Comparison of ENCODE assay signal across 23 cellular contexts in the genomic region with DNA sequence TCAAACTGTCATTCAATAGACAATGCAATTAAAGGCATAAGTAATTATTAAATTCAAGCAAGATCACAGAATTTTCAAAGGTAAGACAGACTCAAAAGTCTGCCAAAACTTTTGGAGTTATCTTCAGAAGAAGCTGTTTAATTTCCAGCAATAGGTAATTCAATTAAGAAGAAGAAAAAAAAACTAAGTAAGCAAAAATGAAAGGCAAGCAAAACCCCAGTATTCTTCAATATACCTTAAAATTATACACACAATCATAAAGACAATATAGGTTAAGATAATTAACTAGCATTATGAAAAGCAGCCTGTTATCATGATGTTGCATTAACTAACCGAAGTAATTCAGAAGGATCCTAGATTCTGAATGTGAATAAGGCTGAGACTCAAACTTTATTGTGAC.
"Had no signal": no experiment of that assay in that cellular context is flagged by ENCODE, and none has a peak within 500 bp of the region (broad histone marks: within the 10 kb centered on the region; RNA-seq: fewer than 3 reads in every experiment).

No MANE protein-coding gene starts in this region.

- H3K4me3 Mint-ChIP-seq: stimulated activated memory B cell treated with anti-CD40 and anti-IgM and Interleukin-4, amounts not matched to agents 10 μg/mL and 1 μg/mL and 100 μg/mL, for 72 hours had no signal

- H3K36me3 Mint-ChIP-seq: immature natural killer cell had no signal

- H3K36me3 ChIP-seq: lower lobe of right lung, neutrophil, pancreas had no signal

- H3K9me3 Mint-ChIP-seq: immature natural killer cell; naive thymus-derived CD8-positive, alpha-beta T cell; stimulated activated memory B cell treated with anti-CD40 and anti-IgM and Interleukin-4, amounts not matched to agents 10 μg/mL and 1 μg/mL and 100 μg/mL, for 72 hours had no signal

- FAIRE-seq: colon, frontal cortex, keratinocyte, pancreas, urothelium cell line had no signal

- ATAC-seq: left ventricle myocardium superior; lower lobe of right lung; naive thymus-derived CD8-positive, alpha-beta T cell; pancreas; right cardiac atrium; stimulated activated memory B cell treated with anti-CD40 and anti-IgM and Interleukin-4, amounts not matched to agents 10 μg/mL and 1 μg/mL and 100 μg/mL, for 72 hours; stimulated activated naive CD8-positive, alpha-beta T cell treated with anti-CD3 and anti-CD28 coated beads, Interleukin-15, Interleukin-2, amounts not matched to agents 100 U/mL and 50 U/mL, for 24 hours had no signal

- H3K9me3 ChIP-seq: lower lobe of right lung, neutrophil, pancreas, spleen, testis, tibial artery, upper lobe of left lung had no signal

- H3K27me3 ChIP-seq: dorsolateral prefrontal cortex, neutrophil, pancreas, spleen, testis, tibial artery, upper lobe of left lung had no signal

- H3K4me3 ChIP-seq: dorsolateral prefrontal cortex, lower lobe of right lung, pancreas, skin epidermis, spleen, testis, tibial artery, upper lobe of left lung had no signal

- H3K27ac ChIP-seq: dorsolateral prefrontal cortex, lower lobe of right lung, neutrophil, pancreas, skin epidermis, spleen, testis, tibial artery, upper lobe of left lung had no signal

- H3K27me3 Mint-ChIP-seq: naive thymus-derived CD8-positive, alpha-beta T cell; stimulated activated memory B cell treated with anti-CD40 and anti-IgM and Interleukin-4, amounts not matched to agents 10 μg/mL and 1 μg/mL and 100 μg/mL, for 72 hours had no signal

- H3K27ac Mint-ChIP-seq: immature natural killer cell; stimulated activated memory B cell treated with anti-CD40 and anti-IgM and Interleukin-4, amounts not matched to agents 10 μg/mL and 1 μg/mL and 100 μg/mL, for 72 hours had no signal

- DNase-seq: dorsolateral prefrontal cortex; effector CD4-positive, alpha-beta T cell; hypothalamus; immature natural killer cell; left ventricle myocardium superior; lower lobe of right lung; naive thymus-derived CD8-positive, alpha-beta T cell; pancreas; right cardiac atrium; spleen; stimulated activated CD4-positive, alpha-beta T cell treated with anti-CD3 and anti-CD28 coated beads, Interleukin-4, amount 100 ng/mL, for 4 hours; stimulated activated naive CD8-positive, alpha-beta T cell treated with anti-CD3 and anti-CD28 coated beads, Interleukin-15, Interleukin-2, amounts not matched to agents 100 U/mL and 50 U/mL, for 24 hours; substantia nigra; testis; tibial artery; upper lobe of left lung had no signal
